ENCODE assay signal across 14 cellular contexts in the genomic region with DNA sequence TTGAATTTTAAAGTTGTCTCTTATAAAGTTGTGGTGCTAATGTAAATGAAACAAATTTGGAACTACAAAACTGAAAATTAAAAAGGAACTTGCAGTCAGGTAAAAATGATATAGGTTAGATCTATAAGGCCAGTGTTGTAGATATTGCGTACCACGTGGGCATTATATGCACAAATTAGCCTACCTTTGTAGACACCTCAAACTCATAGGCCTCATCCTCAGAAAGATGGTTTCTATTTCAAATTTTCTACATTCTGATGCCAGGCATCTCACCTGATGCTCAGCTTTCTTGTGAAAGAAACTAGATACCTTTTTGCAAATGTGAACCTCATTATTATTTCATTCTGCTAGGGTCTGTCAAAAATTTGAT. TPM values are rescaled to one million over a fixed set of nuclear protein-coding genes. Genes with fewer than 3 reads are reported as not detected.
DNase-seq lines count a peak whose midpoint lies in the region; ATAC-seq, FAIRE-seq and TF ChIP-seq lines count a peak whose summit lies in the region.
"Had no signal": no experiment of that assay in that cellular context is flagged by ENCODE, and none has a peak within 500 bp of the region (broad histone marks: within the 10 kb centered on the region; RNA-seq: fewer than 3 reads in every experiment).

No MANE protein-coding gene starts in this region.

- no peak for DNase-seq in GM23338 (ENCODE audit: low spot score)
- DNase-seq in MM.1S, result no peak
- DNase-seq in osteoblast (ENCODE audit: insufficient read length, low spot score, missing footprints), result no peak
- no peak for DNase-seq in WERI-Rb-1
- no peak for DNase-seq in islet precursor cell
- DNase-seq in urothelium cell line (ENCODE audit: low spot score), result no peak
- DNase-seq: activated gamma-delta T cell had no signal

- H3K9ac ChIP-seq in MM.1S (ENCODE audit: low read length), result no peak overlapping the region

- H3K9me2 ChIP-seq in GM23338 (ENCODE audit: insufficient read depth), result no peaks in the 10 kb centered on the region
- no peaks in the 10 kb centered on the region for H3K9me2 ChIP-seq in MM.1S (replicated peaks; ENCODE audit: insufficient read depth, low read length)

- no peak overlapping the region for H3K4me2 ChIP-seq in GM23338
- no peak overlapping the region for H3K4me2 ChIP-seq in MM.1S (ENCODE audit: low read depth, low read length)
- no peak overlapping the region for H3K4me2 ChIP-seq in osteoblast (ENCODE audit: insufficient read depth, low read length)

- H3K4me3 ChIP-seq in GM23338, result no peak overlapping the region
- no peak overlapping the region for H3K4me3 ChIP-seq in MM.1S (ENCODE audit: low read length)
- no peak overlapping the region for H3K4me3 ChIP-seq in osteoblast (ENCODE audit: insufficient read depth, low read length)
- H3K4me3 ChIP-seq in WERI-Rb-1 (ENCODE audit: low read depth, low read length), result no peak overlapping the region
- H3K4me3 ChIP-seq: BLaER1 treated with 17β-estradiol and CSF1 and Interleukin-3, amounts not matched to agents 10 nM and 100 nM; lower lobe of right lung; right atrium auricular region; SJSA1; tibial nerve had no signal

- no peaks in the 10 kb centered on the region for H3K4me1 Mint-ChIP-seq in GM23338
- H3K4me1 Mint-ChIP-seq: nephron progenitor cell had no signal

- ATAC-seq in GM18909 (IDR thresholded peaks at IDR 0.05; ENCODE audit: poor library complexity, unreplicated experiment) (peak; percentile 6), GM23338 (peak; percentile 22; the same call in 1 of the 3 replicates)

- no peaks in the 10 kb centered on the region for H3K36me3 Mint-ChIP-seq in GM23338 (ENCODE audit: low read depth)

- TF ChIP-seq CTCF in GM23338 (conservative IDR thresholded peaks at IDR 0.05; ENCODE audit: low read depth in 2 of 2) (no peak), MM.1S (IDR thresholded peaks at IDR 0.05; ENCODE audit: low read length) (no peak), osteoblast (IDR thresholded peaks at IDR 0.05; ENCODE audit: extremely low read depth, low read depth, low read length) (no peak), WERI-Rb-1 (IDR thresholded peaks at IDR 0.05; ENCODE audit: low read depth, low read length) (no peak)

- no peaks in the 10 kb centered on the region for H3K27me3 ChIP-seq in GM23338 (ENCODE audit: insufficient read depth)
- H3K27me3 ChIP-seq in MM.1S (replicated peaks; ENCODE audit: insufficient read depth, low read length), result no peaks in the 10 kb centered on the region
- no peaks in the 10 kb centered on the region for H3K27me3 ChIP-seq in osteoblast (ENCODE audit: insufficient read depth, low read length)
- no peaks in the 10 kb centered on the region for H3K27me3 ChIP-seq in WERI-Rb-1 (ENCODE audit: insufficient read depth, low read depth, severe bottlenecking)
- H3K27me3 ChIP-seq: BLaER1 treated with 17β-estradiol and CSF1 and Interleukin-3, amounts not matched to agents 10 nM and 100 nM; right atrium auricular region; SJSA1; tibial nerve had no signal

- H3K27ac ChIP-seq in GM23338 (ENCODE audit: low read depth) (no peak overlapping the region), MM.1S (ENCODE audit: low read length) (no peak overlapping the region), osteoblast (ENCODE audit: low read depth, low read length) (no peak overlapping the region), WERI-Rb-1 (no peak overlapping the region)
- H3K27ac ChIP-seq: BLaER1 treated with 17β-estradiol and CSF1 and Interleukin-3, amounts not matched to agents 10 nM and 100 nM; lower lobe of right lung; right atrium auricular region; SJSA1; tibial nerve had no signal

- no peaks in the 10 kb centered on the region for H3K79me2 ChIP-seq in GM23338 (replicated peaks; ENCODE audit: insufficient read depth)
- no peaks in the 10 kb centered on the region for H3K79me2 ChIP-seq in MM.1S (ENCODE audit: low read length)
- no peaks in the 10 kb centered on the region for H3K79me2 ChIP-seq in osteoblast (ENCODE audit: insufficient read depth, low read length)

- no peaks in the 10 kb centered on the region for H3K4me1 ChIP-seq in GM23338 (ENCODE audit: insufficient read depth)
- H3K4me1 ChIP-seq in MM.1S (ENCODE audit: low read length), result no peaks in the 10 kb centered on the region
- no peaks in the 10 kb centered on the region for H3K4me1 ChIP-seq in osteoblast (ENCODE audit: insufficient read depth, low read length)
- H3K4me1 ChIP-seq: BLaER1 treated with 17β-estradiol and CSF1 and Interleukin-3, amounts not matched to agents 10 nM and 100 nM; lower lobe of right lung; right atrium auricular region; SJSA1 had no signal

- no peaks in the 10 kb centered on the region for H3K36me3 ChIP-seq in GM23338 (ENCODE audit: insufficient read depth)
- no peaks in the 10 kb centered on the region for H3K36me3 ChIP-seq in MM.1S (replicated peaks; ENCODE audit: insufficient read depth, low read length)
- H3K36me3 ChIP-seq in osteoblast (ENCODE audit: insufficient read depth, low read length), result no peaks in the 10 kb centered on the region
- H3K36me3 ChIP-seq in WERI-Rb-1, result no peaks in the 10 kb centered on the region
- H3K36me3 ChIP-seq: BLaER1 treated with 17β-estradiol and CSF1 and Interleukin-3, amounts not matched to agents 10 nM and 100 nM; lower lobe of right lung; right atrium auricular region; SJSA1; tibial nerve had no signal

- H3K27ac Mint-ChIP-seq in GM23338, result no peak overlapping the region
- H3K27ac Mint-ChIP-seq: nephron progenitor cell had no signal

- peaks cover 3% of the 10 kb centered on the region; the same call in 2 of the 3 replicates for H3K9me3 Mint-ChIP-seq in GM23338
- H3K9me3 Mint-ChIP-seq: nephron progenitor cell had no signal

- H3K9me3 ChIP-seq in MM.1S (replicated peaks; ENCODE audit: insufficient read depth, low read length) (no peaks in the 10 kb centered on the region), osteoblast (ENCODE audit: low read depth, low read length) (no peaks in the 10 kb centered on the region), WERI-Rb-1 (ENCODE audit: severe bottlenecking) (no peaks in the 10 kb centered on the region)
- H3K9me3 ChIP-seq: BLaER1 treated with 17β-estradiol and CSF1 and Interleukin-3, amounts not matched to agents 10 nM and 100 nM; lower lobe of right lung; right atrium auricular region; SJSA1; tibial nerve had no signal

- H3F3A ChIP-seq in GM23338 (replicated peaks; ENCODE audit: low read depth) (no peaks in the 10 kb centered on the region), MM.1S (ENCODE audit: insufficient read depth, low read length) (no peaks in the 10 kb centered on the region)

- no peaks in the 10 kb centered on the region for H4K20me1 ChIP-seq in GM23338 (replicated peaks; ENCODE audit: insufficient read depth)
- H4K20me1 ChIP-seq in MM.1S (ENCODE audit: insufficient read depth, low read length), result no peaks in the 10 kb centered on the region
- no peaks in the 10 kb centered on the region for H4K20me1 ChIP-seq in osteoblast (ENCODE audit: insufficient read depth, low read length)
- H4K20me1 ChIP-seq: BLaER1 treated with 17β-estradiol and CSF1 and Interleukin-3, amounts not matched to agents 10 nM and 100 nM had no signal

- no peak overlapping the region for H2AFZ ChIP-seq in GM23338
- H2AFZ ChIP-seq in MM.1S (ENCODE audit: low read length), result 0 out of 2 replicates have a peak overlapping the region, but pooled peaks have one; percentile 10
- H2AFZ ChIP-seq in osteoblast (ENCODE audit: low read length), result peak overlapping the region; percentile 54

- no peak for FAIRE-seq in urothelium cell line (lab: Jason Lieb, UNC)

- H3K4me3 Mint-ChIP-seq in GM23338, result no peak overlapping the region
- H3K4me3 Mint-ChIP-seq: nephron progenitor cell had no signal

- peaks cover 4% of the 10 kb centered on the region for H3K27me3 Mint-ChIP-seq in GM23338 (ENCODE audit: insufficient read depth, low read depth, poor library complexity)

TF ChIP-seq in GM23338, 12 proteins besides CTCF, POLR2A, EP300 and RAD21 (continues in another document):
- TF ChIP-seq NANOG (IDR thresholded peaks at IDR 0.05; ENCODE audit: borderline replicate concordance), result no peak
- TF ChIP-seq, protein P1, sequence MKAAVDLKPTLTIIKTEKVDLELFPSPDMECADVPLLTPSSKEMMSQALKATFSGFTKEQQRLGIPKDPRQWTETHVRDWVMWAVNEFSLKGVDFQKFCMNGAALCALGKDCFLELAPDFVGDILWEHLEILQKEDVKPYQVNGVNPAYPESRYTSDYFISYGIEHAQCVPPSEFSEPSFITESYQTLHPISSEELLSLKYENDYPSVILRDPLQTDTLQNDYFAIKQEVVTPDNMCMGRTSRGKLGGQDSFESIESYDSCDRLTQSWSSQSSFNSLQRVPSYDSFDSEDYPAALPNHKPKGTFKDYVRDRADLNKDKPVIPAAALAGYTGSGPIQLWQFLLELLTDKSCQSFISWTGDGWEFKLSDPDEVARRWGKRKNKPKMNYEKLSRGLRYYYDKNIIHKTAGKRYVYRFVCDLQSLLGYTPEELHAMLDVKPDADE (IDR thresholded peaks at IDR 0.05), result no peak
- TF ChIP-seq, protein P2, sequence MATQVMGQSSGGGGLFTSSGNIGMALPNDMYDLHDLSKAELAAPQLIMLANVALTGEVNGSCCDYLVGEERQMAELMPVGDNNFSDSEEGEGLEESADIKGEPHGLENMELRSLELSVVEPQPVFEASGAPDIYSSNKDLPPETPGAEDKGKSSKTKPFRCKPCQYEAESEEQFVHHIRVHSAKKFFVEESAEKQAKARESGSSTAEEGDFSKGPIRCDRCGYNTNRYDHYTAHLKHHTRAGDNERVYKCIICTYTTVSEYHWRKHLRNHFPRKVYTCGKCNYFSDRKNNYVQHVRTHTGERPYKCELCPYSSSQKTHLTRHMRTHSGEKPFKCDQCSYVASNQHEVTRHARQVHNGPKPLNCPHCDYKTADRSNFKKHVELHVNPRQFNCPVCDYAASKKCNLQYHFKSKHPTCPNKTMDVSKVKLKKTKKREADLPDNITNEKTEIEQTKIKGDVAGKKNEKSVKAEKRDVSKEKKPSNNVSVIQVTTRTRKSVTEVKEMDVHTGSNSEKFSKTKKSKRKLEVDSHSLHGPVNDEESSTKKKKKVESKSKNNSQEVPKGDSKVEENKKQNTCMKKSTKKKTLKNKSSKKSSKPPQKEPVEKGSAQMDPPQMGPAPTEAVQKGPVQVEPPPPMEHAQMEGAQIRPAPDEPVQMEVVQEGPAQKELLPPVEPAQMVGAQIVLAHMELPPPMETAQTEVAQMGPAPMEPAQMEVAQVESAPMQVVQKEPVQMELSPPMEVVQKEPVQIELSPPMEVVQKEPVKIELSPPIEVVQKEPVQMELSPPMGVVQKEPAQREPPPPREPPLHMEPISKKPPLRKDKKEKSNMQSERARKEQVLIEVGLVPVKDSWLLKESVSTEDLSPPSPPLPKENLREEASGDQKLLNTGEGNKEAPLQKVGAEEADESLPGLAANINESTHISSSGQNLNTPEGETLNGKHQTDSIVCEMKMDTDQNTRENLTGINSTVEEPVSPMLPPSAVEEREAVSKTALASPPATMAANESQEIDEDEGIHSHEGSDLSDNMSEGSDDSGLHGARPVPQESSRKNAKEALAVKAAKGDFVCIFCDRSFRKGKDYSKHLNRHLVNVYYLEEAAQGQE (IDR thresholded peaks at IDR 0.05; ENCODE audit: unreplicated experiment), result no peak

RNA-seq across cellular contexts. Expression of a gene that starts 25.6 kb away (rescaled TPM):
- total RNA-seq in GM23338 (2014; rRNA removed; shearing (Covaris generic)), result not detected in 2 replicates
- not detected in 2 replicates for polyA plus RNA-seq in GM23338 (2016; fragmentation: Nextera tagmentation; extraction: Ambion mirVana)
- total RNA-seq in osteoblast, result not detected in 2 replicates
- total RNA-seq: lower lobe of right lung, right atrium auricular region, SJSA1, tibial nerve had no signal

RNA-seq across cellular contexts. Expression of a gene that starts 36.1 kb away (rescaled TPM):
- total RNA-seq in GM23338 (2014; rRNA removed; shearing (Covaris generic)), result not detected in 2 replicates
- polyA plus RNA-seq in GM23338 (2016; fragmentation: Nextera tagmentation; extraction: Ambion mirVana), result 0.06 TPM in 1 of 2 replicates, not detected in the other
- total RNA-seq in osteoblast, result under 0.01 TPM in 1 of 2 replicates, not detected in the other
